Comparison of ENCODE assay signal across 8 cellular contexts in the genomic region with DNA sequence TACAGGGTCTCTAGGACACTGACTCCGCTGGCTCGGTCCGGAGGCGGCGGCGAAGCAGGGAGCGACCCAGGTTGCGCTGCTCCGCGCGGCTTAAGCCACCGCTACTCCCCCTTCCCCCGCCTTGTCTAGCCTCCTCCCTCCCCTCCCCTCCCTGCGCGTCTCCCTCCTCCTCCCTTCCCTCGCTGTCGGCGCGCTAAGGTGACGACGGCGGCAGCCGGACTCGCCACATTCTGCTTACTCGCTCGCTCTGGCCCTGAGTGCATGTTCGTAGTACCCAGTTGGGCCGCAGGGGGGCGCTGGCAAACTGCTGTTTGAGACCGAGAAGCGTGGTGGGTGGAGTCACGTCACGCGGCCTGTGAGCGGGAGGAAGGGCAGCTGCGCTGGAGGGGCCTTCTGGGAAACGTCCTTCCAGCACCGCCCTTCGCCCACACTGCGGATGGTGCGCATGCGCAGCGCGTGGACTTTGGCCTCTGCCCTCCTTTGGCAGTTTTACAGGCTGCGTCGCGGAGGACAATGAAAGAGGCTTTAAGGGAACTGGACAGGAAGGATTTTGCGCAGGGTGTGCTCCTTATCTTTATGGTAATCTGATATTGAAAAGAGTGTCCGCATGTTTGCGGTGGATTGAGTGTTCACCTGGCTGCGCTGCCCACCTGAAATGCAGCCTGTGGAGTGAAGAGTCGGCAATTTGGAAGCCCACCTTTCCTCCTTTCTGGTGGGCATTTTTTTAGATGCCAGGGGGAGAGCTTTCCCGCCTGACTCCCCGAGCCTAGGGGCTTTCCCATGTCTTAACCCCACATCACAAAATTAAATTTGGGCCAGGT. TPM values are rescaled to one million over a fixed set of nuclear protein-coding genes. Genes with fewer than 3 reads are reported as not detected.
A peak's percentile ranks its signal among the peaks of the same experiment; 100 is the strongest.
DNase-seq lines count a peak whose midpoint lies in the region; ATAC-seq and TF ChIP-seq lines count a peak whose summit lies in the region.

A gene with protein sequence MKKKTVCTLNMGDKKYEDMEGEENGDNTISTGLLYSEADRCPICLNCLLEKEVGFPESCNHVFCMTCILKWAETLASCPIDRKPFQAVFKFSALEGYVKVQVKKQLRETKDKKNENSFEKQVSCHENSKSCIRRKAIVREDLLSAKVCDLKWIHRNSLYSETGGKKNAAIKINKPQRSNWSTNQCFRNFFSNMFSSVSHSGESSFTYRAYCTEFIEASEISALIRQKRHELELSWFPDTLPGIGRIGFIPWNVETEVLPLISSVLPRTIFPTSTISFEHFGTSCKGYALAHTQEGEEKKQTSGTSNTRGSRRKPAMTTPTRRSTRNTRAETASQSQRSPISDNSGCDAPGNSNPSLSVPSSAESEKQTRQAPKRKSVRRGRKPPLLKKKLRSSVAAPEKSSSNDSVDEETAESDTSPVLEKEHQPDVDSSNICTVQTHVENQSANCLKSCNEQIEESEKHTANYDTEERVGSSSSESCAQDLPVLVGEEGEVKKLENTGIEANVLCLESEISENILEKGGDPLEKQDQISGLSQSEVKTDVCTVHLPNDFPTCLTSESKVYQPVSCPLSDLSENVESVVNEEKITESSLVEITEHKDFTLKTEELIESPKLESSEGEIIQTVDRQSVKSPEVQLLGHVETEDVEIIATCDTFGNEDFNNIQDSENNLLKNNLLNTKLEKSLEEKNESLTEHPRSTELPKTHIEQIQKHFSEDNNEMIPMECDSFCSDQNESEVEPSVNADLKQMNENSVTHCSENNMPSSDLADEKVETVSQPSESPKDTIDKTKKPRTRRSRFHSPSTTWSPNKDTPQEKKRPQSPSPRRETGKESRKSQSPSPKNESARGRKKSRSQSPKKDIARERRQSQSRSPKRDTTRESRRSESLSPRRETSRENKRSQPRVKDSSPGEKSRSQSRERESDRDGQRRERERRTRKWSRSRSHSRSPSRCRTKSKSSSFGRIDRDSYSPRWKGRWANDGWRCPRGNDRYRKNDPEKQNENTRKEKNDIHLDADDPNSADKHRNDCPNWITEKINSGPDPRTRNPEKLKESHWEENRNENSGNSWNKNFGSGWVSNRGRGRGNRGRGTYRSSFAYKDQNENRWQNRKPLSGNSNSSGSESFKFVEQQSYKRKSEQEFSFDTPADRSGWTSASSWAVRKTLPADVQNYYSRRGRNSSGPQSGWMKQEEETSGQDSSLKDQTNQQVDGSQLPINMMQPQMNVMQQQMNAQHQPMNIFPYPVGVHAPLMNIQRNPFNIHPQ (N-terminal part only) (minus strand): TSS at position 107 of the 821 bp plus-strand sequence. CDS start 26,407 bp downstream, outside the sequence.

- H3K4me1 ChIP-seq in testis: peaks cover 31% of the 10 kb centered on the region

- peaks cover 53% of the 10 kb centered on the region for H3K4me1 Mint-ChIP-seq in activated naive CD8-positive, alpha-beta T cell (ENCODE audit: low read depth)

- intact Hi-C loops in testis (cut with DNase I; ENCODE audit: low total_unique reads): no loop called here

- H3K27ac ChIP-seq in testis: peak within 1 kb of the TSS; percentile 99 to 100

- DNase-seq in GM12865 (ENCODE audit: low read depth): peak; percentile 100
- peak; percentile 99 for DNase-seq in NCI-H1105 (lab: John Stamatoyannopoulos, UW)
- peak; percentile 86 for DNase-seq in SKM-1 treated with dmso at 0.1 percent for 144 hours (lab: John Stamatoyannopoulos, UW; ENCODE audit: unreplicated experiment)
- DNase-seq in glomerular visceral epithelial cell (ENCODE audit: extremely low spot score): peak; percentile 100
- DNase-seq in omental fat pad (ENCODE audit: low spot score): peak; percentile 100
- peak; percentile 100 for DNase-seq in testis

- peaks cover 14% of the 10 kb centered on the region for H3K36me3 Mint-ChIP-seq in activated naive CD8-positive, alpha-beta T cell

- H3K27me3 Mint-ChIP-seq in activated naive CD8-positive, alpha-beta T cell: no peaks in the 10 kb centered on the region

- H3K9me3 Mint-ChIP-seq in activated naive CD8-positive, alpha-beta T cell (ENCODE audit: low read depth): no peaks in the 10 kb centered on the region

- H3K36me3 ChIP-seq in testis (ENCODE audit: low read depth, missing control alignments): no peaks in the 10 kb centered on the region

- TF ChIP-seq POLR2A in testis (IDR thresholded peaks at IDR 0.05): no peak

- no peaks in the 10 kb centered on the region for H3K9me3 ChIP-seq in testis

- H3K27me3 ChIP-seq in testis: no peaks in the 10 kb centered on the region

- ATAC-seq in HG02642 (IDR thresholded peaks at IDR 0.05; ENCODE audit: poor library complexity, unreplicated experiment): peak; percentile 73
- peak; percentile 95 for ATAC-seq in omental fat pad (ENCODE audit: low FRiP score)

- 0% methylated on average over 7 to 46 of the region's 54 CpGs for WGBS in testis, 2 donors

- H3K4me3 Mint-ChIP-seq in activated naive CD8-positive, alpha-beta T cell: peak within 1 kb of the TSS; percentile 100

- H3K4me3 ChIP-seq in GM12865 (ENCODE audit: low read depth, low read length) (peak within 1 kb of the TSS; percentile 76), testis (peak within 1 kb of the TSS; percentile 92 to 100)

- TF ChIP-seq CTCF in GM12865 (IDR thresholded peaks at IDR 0.05; ENCODE audit: insufficient read depth, low read depth, low read length, missing control alignments) (peak; percentile 96), omental fat pad (IDR thresholded peaks at IDR 0.05) (peak in 2 of 3 donors; percentile 98), testis (IDR thresholded peaks at IDR 0.05) (peak; percentile 98 to 100 (median 100))

- peak within 1 kb of the TSS; percentile 100 for H3K27ac Mint-ChIP-seq in activated naive CD8-positive, alpha-beta T cell

RNA-seq across cellular contexts. Expression of the gene that starts here (rescaled TPM):
- total RNA-seq in omental fat pad (100 to 1,000 TPM; 110 to 205 (median 156) TPM), testis (100 to 1,000 TPM; 168 TPM)
- polyA plus RNA-seq in testis (ENCODE audit: insufficient read depth, low read depth, low replicate concordance): 49.1 TPM

Comparison
In these comparisons a context has a peak if more than half of its experiments do, and no peak if none do; other contexts are left out.
1. Peak in every context shown above with its lines: DNase-seq, ATAC-seq, H3K4me3 ChIP-seq and H3K27ac ChIP-seq.